ENCODE assay signal across 8 cellular contexts in the genomic region with DNA sequence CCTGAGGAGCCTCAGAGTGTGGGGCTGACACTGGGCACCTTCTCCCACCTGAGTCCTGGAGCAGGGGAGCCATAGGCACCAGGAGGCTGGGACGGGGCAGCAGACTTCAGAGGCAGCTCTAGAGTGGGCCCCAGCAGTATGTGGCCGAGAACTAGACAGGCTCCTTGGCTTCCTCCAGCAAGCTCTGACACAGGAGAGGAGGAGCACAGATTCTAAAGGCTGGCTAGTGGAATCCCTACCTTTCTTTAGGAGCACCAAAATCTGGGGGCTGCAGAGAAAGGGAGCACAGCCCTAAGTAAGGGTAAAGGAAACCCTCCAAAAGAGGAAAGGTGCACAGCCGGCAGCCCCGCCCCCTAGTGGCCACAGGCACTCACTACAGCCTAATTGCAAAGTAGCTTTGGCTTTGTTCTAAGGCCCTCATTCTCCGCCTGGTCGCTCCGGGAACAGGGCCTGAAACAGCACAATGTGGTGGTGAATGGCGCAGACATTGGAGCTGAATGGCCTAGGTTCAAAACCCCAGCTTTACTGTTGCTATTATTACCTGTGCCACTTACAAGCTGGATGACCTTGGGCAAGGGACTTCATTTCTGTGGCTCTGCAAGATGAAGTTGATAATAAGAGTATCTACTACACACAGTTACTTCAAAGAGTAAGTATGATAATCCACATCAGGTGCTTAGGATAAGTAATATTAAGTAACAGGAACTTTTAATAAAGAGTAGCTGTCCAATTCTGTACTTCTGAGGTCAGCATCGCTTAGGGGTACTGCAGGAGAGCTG. TPM values are rescaled to one million over a fixed set of nuclear protein-coding genes. Genes with fewer than 3 reads are reported as not detected.
DNase-seq lines count a peak whose midpoint lies in the region; ATAC-seq and TF ChIP-seq lines count a peak whose summit lies in the region.

No MANE protein-coding gene starts in this region.

- no peak for ATAC-seq in GM21526 (IDR thresholded peaks at IDR 0.05; ENCODE audit: low FRiP score, unreplicated experiment)

- no peak for TF ChIP-seq POLR2A in lower leg skin (IDR thresholded peaks at IDR 0.05)

- DNase-seq in 8988T (peak; percentile 54), GM19238 (ENCODE audit: insufficient read length, low spot score) (peak; percentile 50), NCI-H526 treated with DMSO at 0.1 percent for 48 hours (lab: John Stamatoyannopoulos, UW) (peak; percentile 45), dermis blood vessel endothelial cell (peak; percentile 70), lower leg skin (ENCODE audit: low spot score in 2 of 2) (peak; percentile 40 to 94)
- DNase-seq in activated CD4-positive, alpha-beta T cell treated with anti-CD3 and anti-CD28 coated beads, Interleukin-2, amount 50 U/mL, for 1 hour = peak; percentile 67
- peak; percentile 56 for DNase-seq in stimulated activated CD8-positive, alpha-beta memory T cell treated with anti-CD3 and anti-CD28 coated beads, Interleukin-12 subunit alpha, Interleukin-12 subunit beta, amount 100 ng/mL, for 1 hour (ENCODE audit: low read depth)

- intact Hi-C loops in lower leg skin (cut with DNase I; ENCODE audit: low total_unique reads) = loop anchor here (2.0 kb wide), 1 partner anchor 27 kb away; no protein-coding TSS in a partner anchor

- WGBS in lower leg skin, 2 donors = 17 to 22% methylated on average over 9 of the region's 9 CpGs

- peak in 2 of 3 donors; percentile 22 to 86 for TF ChIP-seq CTCF in lower leg skin (IDR thresholded peaks at IDR 0.05)

- no peak overlapping the region for H3K4me3 ChIP-seq in lower leg skin (ENCODE audit: low read depth, poor library complexity, severe bottlenecking)

RNA-seq across cellular contexts. Expression of a gene that starts 8.8 kb away (rescaled TPM):
- not detected in 2 replicates for total RNA-seq in dermis blood vessel endothelial cell
- total RNA-seq in lower leg skin = not detected

RNA-seq across cellular contexts. Expression of a gene that starts 20.1 kb away (rescaled TPM):
- total RNA-seq in dermis blood vessel endothelial cell (not detected in 2 replicates), lower leg skin (1 to 10 TPM in 1 of 4 donors, not detected in 3; 2.8 TPM)
